Comparison of ENCODE assay signal across 9 cellular contexts in genomic region chr3:112092439-112093179, GRCh38. TPM values are rescaled to one million over a fixed set of nuclear protein-coding genes. Genes with fewer than 3 reads are reported as not detected.
DNase-seq lines count a peak whose midpoint lies in the region; ATAC-seq lines count a peak whose summit lies in the region.
"Had no signal": no experiment of that assay in that cellular context is flagged by ENCODE, and none has a peak within 500 bp of the region (broad histone marks: within the 10 kb centered on the region; RNA-seq: fewer than 3 reads in every experiment).

No MANE protein-coding gene starts in this region.

- peak; percentile 16 for DNase-seq in COLO668 (lab: John Stamatoyannopoulos, UW; ENCODE audit: unreplicated experiment)
- no peak for DNase-seq in SJSA1 (ENCODE audit: low read depth in 1 of 2, low spot score in 2 of 2)
- peak; percentile 83 for DNase-seq in kidney glomerular epithelial cell (lab: John Stamatoyannopoulos, UW)
- no peak for DNase-seq in NCI-H446 treated with DMSO at 0.1 percent for 48 hours (lab: John Stamatoyannopoulos, UW)
- no peak for DNase-seq in stimulated activated CD4-positive, alpha-beta T cell treated with anti-CD3 and anti-CD28 coated beads, Interleukin-2, amount 100 ng/mL, for 24 hours
- DNase-seq in CD1c-positive myeloid dendritic cell (ENCODE audit: extremely low spot score) = no peak

- H3K4me3 ChIP-seq in SJSA1 = no peak overlapping the region

- H3K4me1 ChIP-seq in SJSA1 (replicated peaks) = peaks cover 33% of the 10 kb centered on the region
- H3K4me1 ChIP-seq: parathyroid adenoma had no signal

- H3K27me3 ChIP-seq in SJSA1 (replicated peaks) = no peaks in the 10 kb centered on the region

- no peaks in the 10 kb centered on the region for H3K9me3 ChIP-seq in SJSA1 (replicated peaks)

- H3K36me3 ChIP-seq in SJSA1 = peaks cover 32% of the 10 kb centered on the region

- ATAC-seq in GM21723 (IDR thresholded peaks at IDR 0.05; ENCODE audit: unreplicated experiment) = peak; percentile 45
- no peak for ATAC-seq in GM19035 (IDR thresholded peaks at IDR 0.05; ENCODE audit: unreplicated experiment)

- H3K27ac ChIP-seq in SJSA1 = 0 out of 2 replicates have a peak overlapping the region, but pooled peaks have one; percentile 11
- H3K27ac ChIP-seq: parathyroid adenoma had no signal

RNA-seq across cellular contexts. Expression of gene C3orf52, which starts 6.4 kb away (rescaled TPM):
- 20.6 and 27.6 TPM in 2 replicates for total RNA-seq in SJSA1 (2014; rRNA removed; shearing (Covaris generic))

RNA-seq across cellular contexts. Expression of gene GCSAM, which starts 40.4 kb away (rescaled TPM):
- total RNA-seq in SJSA1 (2014; rRNA removed; shearing (Covaris generic)) = not detected in 2 replicates

RNA-seq across cellular contexts. Expression of gene TMPRSS7, which starts 58.1 kb away (rescaled TPM):
- total RNA-seq in SJSA1 (2014; rRNA removed; shearing (Covaris generic)) = not detected in 2 replicates

Comparison
In these comparisons a context has a peak if more than half of its experiments do, and no peak if none do; other contexts are left out.
1. DNase-seq: peak in COLO668 (single experiment) and kidney glomerular epithelial cell (single experiment); none in SJSA1 (0 of 2), NCI-H446 treated with DMSO at 0.1 percent for 48 hours (single experiment), stimulated activated CD4-positive, alpha-beta T cell treated with anti-CD3 and anti-CD28 coated beads, Interleukin-2, amount 100 ng/mL, for 24 hours (0 of 2) and CD1c-positive myeloid dendritic cell (single experiment).